In genomic region chr1:13462682-13463081, GRCh38 we compare ENCODE assay signal across 33 cellular contexts. TPM values are rescaled to one million over a fixed set of nuclear protein-coding genes. Genes with fewer than 3 reads are reported as not detected.
"Had no signal": no experiment of that assay in that cellular context is flagged by ENCODE, and none has a peak within 500 bp of the region (broad histone marks: within the 10 kb centered on the region; RNA-seq: fewer than 3 reads in every experiment).

No MANE protein-coding gene starts in this region.

- H3K4me3 Mint-ChIP-seq: dendritic cell treated with granulocyte-macrophage colony-stimulating factor and Interleukin-4, amounts not matched to agents 40 ng/mL and 50 ng/mL, for 4 days; effector memory CD8-positive, alpha-beta T cell; endodermal cell; mesothelial cell of epicardium had no signal

- H3K9me3 ChIP-seq: colonic mucosa, esophagus squamous epithelium, gastrocnemius medialis, heart right ventricle, left ventricle myocardium inferior, lower lobe of right lung, mucosa of descending colon had no signal

- H3K4me3 ChIP-seq: colonic mucosa, esophagus squamous epithelium, gastrocnemius medialis, heart right ventricle, left ventricle myocardium inferior, lower lobe of right lung, mucosa of descending colon had no signal

- H3K27ac ChIP-seq: colonic mucosa, epithelial cell of prostate, esophagus squamous epithelium, gastrocnemius medialis, heart right ventricle, left ventricle myocardium inferior, lower lobe of right lung had no signal

- DNase-seq: colonic mucosa; cortex of kidney; effector CD8-positive, alpha-beta T cell; effector memory CD8-positive, alpha-beta T cell; endodermal cell; erythroblast; esophagus squamous epithelium; foreskin fibroblast; foreskin melanocyte; gastrocnemius medialis; glutamatergic neuron; head of caudate nucleus; heart right ventricle; hippocampal formation; left colon; left ventricle myocardium inferior; lower lobe of right lung; mesenchymal stem cell; mucosa of descending colon had no signal

- ATAC-seq: effector memory CD8-positive, alpha-beta T cell; esophagus mucosa; gastrocnemius medialis; heart right ventricle; left colon; left lobe of liver; lower lobe of right lung; mucosa of descending colon had no signal

- H3K36me3 ChIP-seq: colonic mucosa, esophagus squamous epithelium, gastrocnemius medialis, heart right ventricle, left ventricle myocardium inferior, lower lobe of right lung had no signal

- H3K4me1 Mint-ChIP-seq: endodermal cell, mesothelial cell of epicardium had no signal

- H3K27me3 ChIP-seq: colonic mucosa, gastrocnemius medialis had no signal

- H3K27me3 Mint-ChIP-seq: dendritic cell treated with granulocyte-macrophage colony-stimulating factor and Interleukin-4, amounts not matched to agents 40 ng/mL and 50 ng/mL, for 4 days had no signal

- H3K27ac Mint-ChIP-seq: dendritic cell treated with granulocyte-macrophage colony-stimulating factor and Interleukin-4, amounts not matched to agents 40 ng/mL and 50 ng/mL, for 4 days; effector memory CD8-positive, alpha-beta T cell; endodermal cell; mesothelial cell of epicardium had no signal

- H3K9me3 Mint-ChIP-seq: dendritic cell treated with granulocyte-macrophage colony-stimulating factor and Interleukin-4, amounts not matched to agents 40 ng/mL and 50 ng/mL, for 4 days; effector memory CD8-positive, alpha-beta T cell had no signal

- H3K4me1 ChIP-seq: colonic mucosa, heart right ventricle, left ventricle myocardium inferior, lower lobe of right lung had no signal

RNA-seq across cellular contexts. Expression of gene LRRC38, which starts 51.1 kb away (rescaled TPM):
- total RNA-seq: chondrocyte, colonic mucosa, esophagus mucosa, glomerular endothelial cell, left colon, left lobe of liver, lower lobe of right lung, mesenteric fat pad, mesothelial cell of epicardium, mucosa of descending colon, myocyte had no signal
- polyA plus RNA-seq: keratinocyte had no signal

RNA-seq across cellular contexts. Expression of gene PRAMEF20, which starts 52.4 kb away (rescaled TPM):
- total RNA-seq: chondrocyte, colonic mucosa, dermis microvascular lymphatic vessel endothelial cell, endodermal cell, esophagus mucosa, esophagus squamous epithelium, gastrocnemius medialis, glomerular endothelial cell, heart right ventricle, kidney epithelial cell, left colon, left lobe of liver, left ventricle myocardium inferior, lower leg skin, lower lobe of right lung, lung microvascular endothelial cell, mesenteric fat pad, mesothelial cell of epicardium, mucosa of descending colon, myocyte had no signal
- polyA plus RNA-seq: heart right ventricle, keratinocyte had no signal
